ENCODE assay signal across 19 cellular contexts in the genomic region with DNA sequence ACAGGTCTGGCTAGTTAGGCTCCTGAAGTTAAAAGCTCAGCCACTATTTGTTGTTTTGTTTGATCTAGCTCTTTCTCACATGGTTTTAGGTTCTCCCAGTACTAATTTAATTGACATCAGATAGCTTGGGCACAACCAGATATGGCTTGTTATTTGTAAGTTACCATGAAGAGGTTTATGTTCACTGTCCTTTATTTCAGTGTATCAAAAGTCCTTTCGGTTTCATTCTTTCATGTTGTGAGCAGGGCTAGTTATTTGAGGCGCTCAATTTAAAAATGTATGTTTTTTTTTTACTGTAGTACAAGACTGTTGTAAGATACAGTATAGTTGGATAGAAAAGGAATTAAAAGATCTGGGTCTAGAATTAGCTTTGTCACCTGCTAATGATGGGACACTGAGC. TPM values are rescaled to one million over a fixed set of nuclear protein-coding genes. Genes with fewer than 3 reads are reported as not detected.
A peak's percentile ranks its signal among the peaks of the same experiment; 100 is the strongest.
DNase-seq lines count a peak whose midpoint lies in the region; ATAC-seq and TF ChIP-seq lines count a peak whose summit lies in the region.
"Had no signal": no experiment of that assay in that cellular context is flagged by ENCODE, and none has a peak within 500 bp of the region (broad histone marks: within the 10 kb centered on the region; RNA-seq: fewer than 3 reads in every experiment).

No MANE protein-coding gene starts in this region.

- intact Hi-C loops in CD4-positive, alpha-beta memory T cell (cut with micrococcal nuclease), result no loop called here
- intact Hi-C loops in activated CD8-positive, alpha-beta T cell treated with anti-CD3 and anti-CD28 coated beads for 36 hours (cut with micrococcal nuclease), result no loop called here
- intact Hi-C loops in body of pancreas (cut with DNase I) (no loop called here), aorta (cut with DNase I) (loop anchor here in 1 of 2 donors (5.0 kb wide), 2 partner anchors 33 to 133 kb away; no protein-coding TSS in a partner anchor)

- H3K27ac ChIP-seq in CD4-positive, alpha-beta memory T cell (ENCODE audit: low read depth, low read length), result no peak overlapping the region
- H3K27ac ChIP-seq in body of pancreas (no peak overlapping the region), aorta (ENCODE audit: low read depth in 1 of 2, low read length in 2 of 2) (no peak overlapping the region)
- H3K27ac ChIP-seq: A549, epithelial cell of prostate, gastroesophageal sphincter had no signal

- peak overlapping the region; percentile 77 for H3K27ac Mint-ChIP-seq in T-helper 1 cell treated with Interleukin-12 subunit alpha and Interleukin-12 subunit beta and Interleukin-4 antibody, amounts not matched to agents 30 μg/mL and 1 μg/mL, for 36 hours
- H3K27ac Mint-ChIP-seq in CD4-positive, alpha-beta memory T cell, result peak overlapping the region; percentile 25 to 86 (median 59)
- H3K27ac Mint-ChIP-seq in activated CD8-positive, alpha-beta T cell treated with anti-CD3 and anti-CD28 coated beads for 36 hours, result peak overlapping the region; percentile 62
- H3K27ac Mint-ChIP-seq in naive B cell, result peak overlapping the region in 4 of 6 donors; percentile 9 to 39 (median 26)
- H3K27ac Mint-ChIP-seq: activated B cell treated with CpG ODN at 0.5 μM for 24 hours; stimulated activated naive B cell treated with anti-CD40 and anti-IgM and Interleukin-4, amounts not matched to agents 10 μg/mL and 1 μg/mL and 100 μg/mL, for 72 hours; type B pancreatic cell had no signal

- peaks cover 38% of the 10 kb centered on the region for H3K36me3 ChIP-seq in CD4-positive, alpha-beta memory T cell (ENCODE audit: insufficient read depth, low read length)
- H3K36me3 ChIP-seq in body of pancreas (replicated peaks in 1 of 2; ENCODE audit: insufficient read depth in 1 of 2, low read depth in 2 of 2) (peaks cover 0 to 5% of the 10 kb centered on the region in 2 donors), aorta (ENCODE audit: control insufficient read depth in 1 of 2, insufficient read depth in 2 of 2, low read length in 1 of 2) (no peaks in the 10 kb centered on the region)

- TF ChIP-seq POLR2A in body of pancreas (IDR thresholded peaks at IDR 0.05), result no peak

- no peak for TF ChIP-seq CTCF in activated CD8-positive, alpha-beta T cell treated with anti-CD3 and anti-CD28 coated beads for 36 hours (IDR thresholded peaks at IDR 0.05)
- TF ChIP-seq CTCF in body of pancreas (IDR thresholded peaks at IDR 0.05), result no peak

- 73 to 98% methylated on average over 2 of the region's 2 CpGs for WGBS in body of pancreas, 2 donors
- WGBS in aorta, 2 donors, result 28 to 29% methylated on average over 2 of the region's 2 CpGs

- peaks cover 38% of the 10 kb centered on the region for H3K4me1 ChIP-seq in CD4-positive, alpha-beta memory T cell (ENCODE audit: insufficient read depth, low read length)
- peaks cover 40% of the 10 kb centered on the region for H3K4me1 ChIP-seq in body of pancreas
- H3K4me1 ChIP-seq in aorta (ENCODE audit: control insufficient read depth in 1 of 2, insufficient read depth in 2 of 2, low read length in 2 of 2), result peaks cover under 1 to 7% of the 10 kb centered on the region in 2 donors

- no peaks in the 10 kb centered on the region for H3K9me3 Mint-ChIP-seq in T-helper 1 cell treated with Interleukin-12 subunit alpha and Interleukin-12 subunit beta and Interleukin-4 antibody, amounts not matched to agents 30 μg/mL and 1 μg/mL, for 36 hours
- no peaks in the 10 kb centered on the region for H3K9me3 Mint-ChIP-seq in CD4-positive, alpha-beta memory T cell
- H3K9me3 Mint-ChIP-seq in activated CD8-positive, alpha-beta T cell treated with anti-CD3 and anti-CD28 coated beads for 36 hours, result no peaks in the 10 kb centered on the region
- no peaks in the 10 kb centered on the region for H3K9me3 Mint-ChIP-seq in naive B cell
- H3K9me3 Mint-ChIP-seq: activated B cell treated with CpG ODN at 0.5 μM for 24 hours; IgD-negative memory B cell; stimulated activated naive B cell treated with anti-CD40 and anti-IgM and Interleukin-4, amounts not matched to agents 10 μg/mL and 1 μg/mL and 100 μg/mL, for 72 hours; type B pancreatic cell had no signal

- H3K27me3 ChIP-seq in CD4-positive, alpha-beta memory T cell (ENCODE audit: insufficient read depth, low read length), result no peaks in the 10 kb centered on the region
- H3K27me3 ChIP-seq in body of pancreas (no peaks in the 10 kb centered on the region), aorta (ENCODE audit: control insufficient read depth in 1 of 2, insufficient read depth in 2 of 2, low read length in 1 of 2) (no peaks in the 10 kb centered on the region)
- H3K27me3 ChIP-seq: gastroesophageal sphincter, spleen had no signal

- H3K4me3 ChIP-seq in CD4-positive, alpha-beta memory T cell (ENCODE audit: low read length in 2 of 2), result no peak overlapping the region
- H3K4me3 ChIP-seq in body of pancreas (no peak overlapping the region), aorta (ENCODE audit: low read length in 2 of 2) (peak overlapping the region in 1 of 2 donors; percentile 26)
- H3K4me3 ChIP-seq: A549, gastroesophageal sphincter, spleen had no signal

- peak overlapping the region; percentile 64 for H3K4me3 Mint-ChIP-seq in T-helper 1 cell treated with Interleukin-12 subunit alpha and Interleukin-12 subunit beta and Interleukin-4 antibody, amounts not matched to agents 30 μg/mL and 1 μg/mL, for 36 hours
- peak overlapping the region in 7 of 8 donors; percentile 55 to 76 (median 62) for H3K4me3 Mint-ChIP-seq in CD4-positive, alpha-beta memory T cell
- H3K4me3 Mint-ChIP-seq in activated CD8-positive, alpha-beta T cell treated with anti-CD3 and anti-CD28 coated beads for 36 hours, result peak overlapping the region; percentile 14
- H3K4me3 Mint-ChIP-seq in naive B cell, result no peak overlapping the region
- H3K4me3 Mint-ChIP-seq: activated B cell treated with CpG ODN at 0.5 μM for 24 hours; IgD-negative memory B cell; stimulated activated naive B cell treated with anti-CD40 and anti-IgM and Interleukin-4, amounts not matched to agents 10 μg/mL and 1 μg/mL and 100 μg/mL, for 72 hours; type B pancreatic cell had no signal

- H3K4me1 Mint-ChIP-seq in T-helper 1 cell treated with Interleukin-12 subunit alpha and Interleukin-12 subunit beta and Interleukin-4 antibody, amounts not matched to agents 30 μg/mL and 1 μg/mL, for 36 hours (ENCODE audit: low read depth), result peaks cover 32% of the 10 kb centered on the region
- peaks cover 36 to 76% (median 53%) of the 10 kb centered on the region in 4 donors for H3K4me1 Mint-ChIP-seq in CD4-positive, alpha-beta memory T cell
- H3K4me1 Mint-ChIP-seq in activated CD8-positive, alpha-beta T cell treated with anti-CD3 and anti-CD28 coated beads for 36 hours (ENCODE audit: low read depth), result peaks cover 52% of the 10 kb centered on the region
- peaks cover 17 to 24% (median 22%) of the 10 kb centered on the region in 3 donors for H3K4me1 Mint-ChIP-seq in naive B cell
- H3K4me1 Mint-ChIP-seq: activated B cell treated with CpG ODN at 0.5 μM for 24 hours had no signal

- H3K27me3 Mint-ChIP-seq in T-helper 1 cell treated with Interleukin-12 subunit alpha and Interleukin-12 subunit beta and Interleukin-4 antibody, amounts not matched to agents 30 μg/mL and 1 μg/mL, for 36 hours (ENCODE audit: low read depth), result no peaks in the 10 kb centered on the region
- H3K27me3 Mint-ChIP-seq in CD4-positive, alpha-beta memory T cell, result no peaks in the 10 kb centered on the region
- no peaks in the 10 kb centered on the region for H3K27me3 Mint-ChIP-seq in activated CD8-positive, alpha-beta T cell treated with anti-CD3 and anti-CD28 coated beads for 36 hours
- H3K27me3 Mint-ChIP-seq in naive B cell, result no peaks in the 10 kb centered on the region
- H3K27me3 Mint-ChIP-seq: activated B cell treated with CpG ODN at 0.5 μM for 24 hours; IgD-negative memory B cell; stimulated activated naive B cell treated with anti-CD40 and anti-IgM and Interleukin-4, amounts not matched to agents 10 μg/mL and 1 μg/mL and 100 μg/mL, for 72 hours; type B pancreatic cell had no signal

- POLR2A ChIA-PET in CD4-positive, alpha-beta memory T cell (lab: Charles Lee; ENCODE audit: partially characterized antibody), result interaction anchor here (1.7 to 2.2 kb wide), 2 partner anchors 11 to 21 kb away, joined by 5 to 11 read pairs; partner anchors contain the start of gene CHURC1
- POLR2A ChIA-PET in activated CD8-positive, alpha-beta T cell treated with anti-CD3 and anti-CD28 coated beads for 36 hours (lab: Charles Lee), result interaction anchor here (1.4 kb wide), 1 partner anchor 21 kb away, joined by 5 read pairs; the partner anchor contains the start of gene CHURC1

- no peaks in the 10 kb centered on the region for H3K9me3 ChIP-seq in CD4-positive, alpha-beta memory T cell (ENCODE audit: control insufficient read depth in 1 of 2, low read length in 2 of 2)
- H3K9me3 ChIP-seq in body of pancreas, result no peaks in the 10 kb centered on the region
- H3K9me3 ChIP-seq in aorta (ENCODE audit: control insufficient read depth, low read length), result no peaks in the 10 kb centered on the region
- H3K9me3 ChIP-seq: A549, gastroesophageal sphincter, spleen had no signal

- peak; percentile 64 for ATAC-seq in activated CD8-positive, alpha-beta T cell treated with anti-CD3 and anti-CD28 coated beads for 36 hours
- ATAC-seq in naive B cell (ENCODE audit: low read depth in 2 of 2) (no peak), body of pancreas (no peak), aorta (ENCODE audit: low FRiP score) (no peak)
- ATAC-seq: A549; gastroesophageal sphincter; stimulated activated naive B cell treated with anti-CD40 and anti-IgM and Interleukin-4, amounts not matched to agents 10 μg/mL and 1 μg/mL and 100 μg/mL, for 72 hours had no signal

- no peak for DNase-seq in T-helper 1 cell
- no peak for DNase-seq in CD4-positive, alpha-beta memory T cell
- DNase-seq in activated CD8-positive, alpha-beta T cell treated with anti-CD3 and anti-CD28 coated beads for 36 hours, result no peak
- DNase-seq in naive B cell, result no peak
- no peak for DNase-seq in NCI-H510A treated with DMSO at 0.1 percent for 48 hours (lab: John Stamatoyannopoulos, UW)
- no peak for DNase-seq in body of pancreas
- DNase-seq in aorta, result no peak
- DNase-seq: activated B cell treated with CpG ODN at 0.5 μM for 24 hours; cortex of kidney; spleen; stimulated activated naive B cell treated with anti-CD40 and anti-IgM and Interleukin-4, amounts not matched to agents 10 μg/mL and 1 μg/mL and 100 μg/mL, for 72 hours had no signal

- peaks cover 49% of the 10 kb centered on the region for H3K36me3 Mint-ChIP-seq in T-helper 1 cell treated with Interleukin-12 subunit alpha and Interleukin-12 subunit beta and Interleukin-4 antibody, amounts not matched to agents 30 μg/mL and 1 μg/mL, for 36 hours (ENCODE audit: low read depth)
- peaks cover 56 to 76% of the 10 kb centered on the region in 2 donors for H3K36me3 Mint-ChIP-seq in CD4-positive, alpha-beta memory T cell
- peaks cover 49% of the 10 kb centered on the region for H3K36me3 Mint-ChIP-seq in activated CD8-positive, alpha-beta T cell treated with anti-CD3 and anti-CD28 coated beads for 36 hours (ENCODE audit: low read depth)
- peaks cover 11 to 15% of the 10 kb centered on the region in 2 donors for H3K36me3 Mint-ChIP-seq in naive B cell

- CTCF ChIA-PET in CD4-positive, alpha-beta memory T cell (lab: Charles Lee; ENCODE audit: partially characterized antibody), result interaction anchor here (0.7 to 2.3 kb wide), 4 partner anchors 12 to 112 kb away, joined by 3 to 19 read pairs (median 6); no protein-coding TSS in a partner anchor
- CTCF ChIA-PET in activated CD8-positive, alpha-beta T cell treated with anti-CD3 and anti-CD28 coated beads for 36 hours (lab: Charles Lee), result interaction anchor here (0.5 to 2.2 kb wide), 8 partner anchors 8 to 440 kb away, joined by 3 to 12 read pairs (median 3); no protein-coding TSS in a partner anchor

RNA-seq across cellular contexts. Expression of gene GPX2, which starts 7.0 kb away (rescaled TPM):
- not detected for total RNA-seq in CD4-positive, alpha-beta memory T cell
- not detected for polyA plus RNA-seq in CD4-positive, alpha-beta memory T cell
- not detected for total RNA-seq in activated CD8-positive, alpha-beta T cell treated with anti-CD3 and anti-CD28 coated beads for 36 hours
- polyA plus RNA-seq in naive B cell (ENCODE audit: low read depth in 6 of 6) (not detected), aorta (10 to 100 TPM in 1 of 2 donors, not detected in 1; 16.8 TPM)
- total RNA-seq in body of pancreas (10 to 100 TPM; 14.3 to 26.7 TPM), aorta (not detected)
- total RNA-seq: activated B cell treated with CpG ODN at 0.5 μM for 24 hours, Daoy, posterior vena cava, spleen had no signal
- polyA plus RNA-seq: IgD-negative memory B cell had no signal

RNA-seq across cellular contexts. Expression of gene CHURC1, which starts 21.3 kb away (rescaled TPM):
- 100 to 1,000 TPM; 112 to 116 TPM for total RNA-seq in CD4-positive, alpha-beta memory T cell
- 100 to 1,000 TPM; 147 to 176 TPM for polyA plus RNA-seq in CD4-positive, alpha-beta memory T cell
- total RNA-seq in activated CD8-positive, alpha-beta T cell treated with anti-CD3 and anti-CD28 coated beads for 36 hours, result 10 to 100 TPM; 47.0 to 57.4 TPM
- polyA plus RNA-seq in naive B cell (ENCODE audit: low read depth in 6 of 6) (100 to 1,000 TPM; 101 to 151 (median 133) TPM), aorta (100 to 1,000 TPM in 1 of 2 donors, 10 to 100 TPM in 1; 76.4 to 106 TPM)
- total RNA-seq in body of pancreas (10 to 100 TPM; 29.1 to 43.2 TPM), aorta (10 to 100 TPM; 75.6 to 80.4 TPM)

RNA-seq across cellular contexts. Expression of gene RAB15, which starts 36.6 kb away (rescaled TPM):
- 1 to 10 TPM; 5.2 to 5.4 TPM for total RNA-seq in CD4-positive, alpha-beta memory T cell
- polyA plus RNA-seq in CD4-positive, alpha-beta memory T cell, result 1 to 10 TPM; 2.3 to 6.7 TPM
- total RNA-seq in activated CD8-positive, alpha-beta T cell treated with anti-CD3 and anti-CD28 coated beads for 36 hours, result 1 to 10 TPM; 2.1 to 2.3 TPM
- polyA plus RNA-seq in naive B cell (ENCODE audit: low read depth in 6 of 6), result 1 to 10 TPM in 1 of 6 donors, under 1 TPM in 5; 0.25 to 1.9 (median 0.94) TPM
- 10 to 100 TPM; 10.1 to 19.8 TPM for total RNA-seq in body of pancreas
- total RNA-seq in aorta, result 10 to 100 TPM in 1 of 2 donors, 1 to 10 TPM in 1; 9.0 to 10.2 TPM
- 1 to 10 TPM; 4.1 to 8.1 TPM for polyA plus RNA-seq in aorta

RNA-seq across cellular contexts. Expression of gene FNTB, which starts 51.2 kb away (rescaled TPM):
- 10 to 100 TPM; 12.1 to 13.6 TPM for total RNA-seq in CD4-positive, alpha-beta memory T cell
- polyA plus RNA-seq in CD4-positive, alpha-beta memory T cell, result 10 to 100 TPM in 1 of 2 donors, 1 to 10 TPM in 1; 4.5 to 11.6 TPM
- 10 to 100 TPM; 18.8 to 23.5 TPM for total RNA-seq in activated CD8-positive, alpha-beta T cell treated with anti-CD3 and anti-CD28 coated beads for 36 hours
- 1 to 10 TPM; 1.6 to 3.6 (median 2.3) TPM for polyA plus RNA-seq in naive B cell (ENCODE audit: low read depth in 6 of 6)
- 1 to 10 TPM; 6.7 to 8.6 TPM for total RNA-seq in body of pancreas
- 10 to 100 TPM; 13.2 to 22.5 TPM for total RNA-seq in aorta
- polyA plus RNA-seq in aorta, result 1 to 10 TPM; 4.4 to 8.1 TPM

RNA-seq across cellular contexts. Expression of gene SPTB, which starts 55.8 kb away (rescaled TPM):
- under 1 TPM; 0.03 to 0.09 TPM for total RNA-seq in CD4-positive, alpha-beta memory T cell
- polyA plus RNA-seq in CD4-positive, alpha-beta memory T cell, result under 1 TPM in 1 of 2 donors, not detected in 1; 0.37 TPM
- total RNA-seq in activated CD8-positive, alpha-beta T cell treated with anti-CD3 and anti-CD28 coated beads for 36 hours, result under 1 TPM; 0.07 to 0.27 TPM
- under 1 TPM in 1 of 6 donors, not detected in 5; 0.16 TPM for polyA plus RNA-seq in naive B cell (ENCODE audit: low read depth in 6 of 6)
- 1 to 10 TPM; 3.4 to 8.6 TPM for total RNA-seq in body of pancreas
- total RNA-seq in aorta, result 1 to 10 TPM; 5.4 to 7.9 TPM
- 1 to 10 TPM; 1.1 to 1.5 TPM for polyA plus RNA-seq in aorta

Comparison
In these comparisons a context has a peak if more than half of its experiments do, and no peak if none do; other contexts are left out.
1. H3K27ac Mint-ChIP-seq: peak in every context shown above with its lines; median percentile 77 in T-helper 1 cell treated with Interleukin-12 subunit alpha and Interleukin-12 subunit beta and Interleukin-4 antibody, amounts not matched to agents 30 μg/mL and 1 μg/mL, for 36 hours; 62 in activated CD8-positive, alpha-beta T cell treated with anti-CD3 and anti-CD28 coated beads for 36 hours; 59 in CD4-positive, alpha-beta memory T cell; 26 in naive B cell.
2. H3K4me3 Mint-ChIP-seq: peak in T-helper 1 cell treated with Interleukin-12 subunit alpha and Interleukin-12 subunit beta and Interleukin-4 antibody, amounts not matched to agents 30 μg/mL and 1 μg/mL, for 36 hours (single experiment), CD4-positive, alpha-beta memory T cell (7 of 8) and activated CD8-positive, alpha-beta T cell treated with anti-CD3 and anti-CD28 coated beads for 36 hours (single experiment); none in naive B cell (0 of 8).
3. RNA of gene GPX2, which starts 7.0 kb away (total RNA-seq): 14.3 to 26.7 TPM in body of pancreas; not detected in aorta, not detected in activated CD8-positive, alpha-beta T cell treated with anti-CD3 and anti-CD28 coated beads for 36 hours and not detected in CD4-positive, alpha-beta memory T cell; every median in the first group is over 10 times any median in the second.